1 cellular context compared by ENCODE assay signal in the genomic region with DNA sequence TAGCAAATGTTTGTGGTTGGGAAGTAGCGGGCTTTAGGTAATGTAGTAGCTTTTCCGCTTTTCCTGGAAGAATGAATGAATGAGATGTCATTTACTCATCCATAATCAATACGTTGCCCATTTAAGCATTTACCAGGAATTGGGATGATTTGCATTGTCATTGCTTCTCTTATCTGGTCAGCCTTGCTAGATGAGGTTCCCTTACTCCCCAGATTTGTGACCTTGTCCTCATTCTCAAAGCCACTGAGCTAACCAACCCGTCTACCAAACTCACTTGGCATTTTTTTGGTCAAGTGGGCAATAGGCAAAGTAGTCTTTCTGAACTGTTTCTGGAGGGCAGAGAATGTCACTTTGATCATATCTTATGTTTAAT.
TF ChIP-seq lines count a peak whose summit lies in the region.

No MANE protein-coding gene starts in this region.

TF ChIP-seq in A549, 52 proteins besides CTCF, POLR2A, EP300 and RAD21 (continued from another document):
- TF ChIP-seq, protein P1, sequence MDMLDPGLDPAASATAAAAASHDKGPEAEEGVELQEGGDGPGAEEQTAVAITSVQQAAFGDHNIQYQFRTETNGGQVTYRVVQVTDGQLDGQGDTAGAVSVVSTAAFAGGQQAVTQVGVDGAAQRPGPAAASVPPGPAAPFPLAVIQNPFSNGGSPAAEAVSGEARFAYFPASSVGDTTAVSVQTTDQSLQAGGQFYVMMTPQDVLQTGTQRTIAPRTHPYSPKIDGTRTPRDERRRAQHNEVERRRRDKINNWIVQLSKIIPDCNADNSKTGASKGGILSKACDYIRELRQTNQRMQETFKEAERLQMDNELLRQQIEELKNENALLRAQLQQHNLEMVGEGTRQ (IDR thresholded peaks at IDR 0.05): no peak
- TF ChIP-seq EHMT2 (IDR thresholded peaks at IDR 0.05; ENCODE audit: low read depth): no peak
